In genomic region chrX:47658684-47659515, GRCh38 we compare ENCODE assay signal across 8 cellular contexts. TPM values are rescaled to one million over a fixed set of nuclear protein-coding genes. Genes with fewer than 3 reads are reported as not detected.
DNase-seq lines count a peak whose midpoint lies in the region; ATAC-seq and TF ChIP-seq lines count a peak whose summit lies in the region.

UXT (minus strand) TSS chrX:47659180; CDS start chrX:47658927, 253 bp downstream.

- TF ChIP-seq CTCF in AG04449 (IDR thresholded peaks at IDR 0.05; ENCODE audit: insufficient read depth, low read length, missing control alignments): no peak
- no peak for TF ChIP-seq CTCF in activated B cell treated with CpG ODN at 0.5 μM for 24 hours (IDR thresholded peaks at IDR 0.05)
- TF ChIP-seq CTCF in spleen (IDR thresholded peaks at IDR 0.05 in 8 of 11, conservative IDR thresholded peaks at IDR 0.05 in 3 of 11): no peak

- H3K4me1 Mint-ChIP-seq in activated B cell treated with CpG ODN at 0.5 μM for 24 hours (peaks cover 18% of the 10 kb centered on the region), immature natural killer cell (peaks cover 12% of the 10 kb centered on the region in 2 donors)

- peaks cover 38% of the 10 kb centered on the region for H3K36me3 Mint-ChIP-seq in activated B cell treated with CpG ODN at 0.5 μM for 24 hours (ENCODE audit: low read depth)
- H3K36me3 Mint-ChIP-seq in immature natural killer cell: peaks cover 0 to 10% (median 9%) of the 10 kb centered on the region in 3 donors

- H3K27ac Mint-ChIP-seq in activated B cell treated with CpG ODN at 0.5 μM for 24 hours: peak within 1 kb of the TSS; percentile 99
- peak within 1 kb of the TSS; percentile 96 to 98 (median 97) for H3K27ac Mint-ChIP-seq in immature natural killer cell

- ATAC-seq in GM18907 (IDR thresholded peaks at IDR 0.05; ENCODE audit: unreplicated experiment): peak; percentile 78
- peak; percentile 82 for ATAC-seq in HG03175 (IDR thresholded peaks at IDR 0.05; ENCODE audit: unreplicated experiment)
- peak; percentile 85 for ATAC-seq in activated B cell treated with CpG ODN at 0.5 μM for 24 hours (ENCODE audit: low read depth)

- POLR2A ChIA-PET in AG04449 (lab: Yijun Ruan, JAX): no interaction called here
- POLR2A ChIA-PET in activated B cell treated with CpG ODN at 0.5 μM for 24 hours (lab: Charles Lee): interaction anchor here (0.8 kb wide), 1 partner anchor 8 kb away, joined by 9 read pairs; the partner anchor contains the start of gene ELK1

- H3K9me3 ChIP-seq in spleen: no peaks in the 10 kb centered on the region

- H3K9me3 Mint-ChIP-seq in activated B cell treated with CpG ODN at 0.5 μM for 24 hours (no peaks in the 10 kb centered on the region), immature natural killer cell (peaks cover 0 to 1% (median 0%) of the 10 kb centered on the region in 6 donors)

- DNase-seq in AG04449 (ENCODE audit: low read depth, low spot score) (peak; percentile 84), NCI-H345 (lab: John Stamatoyannopoulos, UW) (peak; percentile 95), activated B cell treated with CpG ODN at 0.5 μM for 24 hours (peak; percentile 82), caudate nucleus (lab: John Stamatoyannopoulos, UW) (peak; percentile 4 to 94 (median 82)), immature natural killer cell (peak; percentile 90 to 92 (median 92)), spleen (peak; percentile 96)

- H3K4me1 ChIP-seq in spleen: peaks cover 0 to 25% (median 12%) of the 10 kb centered on the region in 6 donors

- H3K27me3 ChIP-seq in spleen (replicated peaks in 1 of 7): no peaks in the 10 kb centered on the region

- CTCF ChIA-PET in AG04449 (lab: Yijun Ruan, JAX): no interaction called here
- CTCF ChIA-PET in activated B cell treated with CpG ODN at 0.5 μM for 24 hours (lab: Charles Lee): no interaction called here

- H3K27ac ChIP-seq in caudate nucleus (ENCODE audit: low read depth, low read length) (peak within 1 kb of the TSS; percentile 96), spleen (peak within 1 kb of the TSS; percentile 77 to 97 (median 95))

- 0 to 44% (median 1%) methylated on average over 24 to 58 of the region's 58 CpGs for WGBS in spleen, 5 donors

- H3K27me3 Mint-ChIP-seq in activated B cell treated with CpG ODN at 0.5 μM for 24 hours: no peaks in the 10 kb centered on the region
- H3K27me3 Mint-ChIP-seq in immature natural killer cell (ENCODE audit: low read depth in 3 of 3): peaks cover 10 to 12% (median 10%) of the 10 kb centered on the region in 3 donors

- TF ChIP-seq POLR2A in spleen (IDR thresholded peaks at IDR 0.05): peak in 2 of 3 donors; percentile 10 to 67

- peaks cover 0 to 39% (median 13%) of the 10 kb centered on the region in 6 donors for H3K36me3 ChIP-seq in spleen

- peak within 1 kb of the TSS; percentile 72 for H3K4me3 ChIP-seq in AG04449 (ENCODE audit: low read depth, low read length)
- peak within 1 kb of the TSS; percentile 22 to 72 (median 54) for H3K4me3 ChIP-seq in spleen

- intact Hi-C loops in activated B cell treated with CpG ODN at 0.5 μM for 24 hours (cut with micrococcal nuclease): loop anchor here (1.0 to 10.0 kb wide), 13 partner anchors 9 to 1536 kb away; partner anchors contain the start of genes ARAF, EBP, ELK1 and HDAC6
- intact Hi-C loops in spleen (cut with DNase I; ENCODE audit: low total_unique reads): no loop called here

- H3K4me3 Mint-ChIP-seq in activated B cell treated with CpG ODN at 0.5 μM for 24 hours (peak within 1 kb of the TSS; percentile 91), immature natural killer cell (peak within 1 kb of the TSS; percentile 91 to 96 (median 91))

RNA-seq across cellular contexts. Expression of gene UXT, which starts in this region (rescaled TPM):
- total RNA-seq in activated B cell treated with CpG ODN at 0.5 μM for 24 hours (184 and 201 TPM in 2 replicates), spleen (100 to 1,000 TPM in 5 of 7 donors, 10 to 100 TPM in 2; 83.0 to 133 (median 107) TPM)
- polyA plus RNA-seq in immature natural killer cell (100 to 1,000 TPM; 179 to 256 (median 190) TPM), spleen (100 to 1,000 TPM; 201 to 274 (median 237) TPM)

Comparison
In these comparisons a context has a peak if more than half of its experiments do, and no peak if none do; other contexts are left out.
1. Peak in every context shown above with its lines: DNase-seq, ATAC-seq, H3K4me3 ChIP-seq and H3K27ac ChIP-seq.